Comparison of ENCODE assay signal across 22 cellular contexts in genomic region chr2:134129900-134130537, GRCh38.
"Had no signal": no experiment of that assay in that cellular context is flagged by ENCODE, and none has a peak within 500 bp of the region (broad histone marks: within the 10 kb centered on the region; RNA-seq: fewer than 3 reads in every experiment).

No MANE protein-coding gene starts in this region.

- H3K36me3 ChIP-seq: neutrophil, transverse colon, vagina had no signal

- H3K27ac ChIP-seq: neutrophil, parathyroid adenoma, transverse colon, vagina had no signal

- H3K4me3 Mint-ChIP-seq: neural crest cell had no signal

- H3K27ac Mint-ChIP-seq: progenitor cell of endocrine pancreas had no signal

- H3K4me1 ChIP-seq: parathyroid adenoma had no signal

- H3K27me3 Mint-ChIP-seq: effector memory CD8-positive, alpha-beta T cell; memory B cell; progenitor cell of endocrine pancreas had no signal

- H3K9ac ChIP-seq: parathyroid adenoma had no signal

- H3K9me3 ChIP-seq: neutrophil, transverse colon, vagina had no signal

- DNase-seq: cortex of kidney; effector memory CD8-positive, alpha-beta T cell; erythroblast; hypothalamus; immature natural killer cell; islet precursor cell; natural killer cell; stimulated activated CD4-positive, alpha-beta T cell treated with anti-CD3 and anti-CD28 coated beads, Interleukin-12 subunit alpha, Interleukin-12 subunit beta, amount 100 ng/mL, for 4 hours; stimulated activated CD4-positive, alpha-beta T cell treated with anti-CD3 and anti-CD28 coated beads, Interleukin-1b, Interleukin-23, amount 100 ng/mL, for 48 hours; stimulated activated CD4-positive, alpha-beta T cell treated with anti-CD3 and anti-CD28 coated beads, Interleukin-4, amount 100 ng/mL, for 1 hour; stimulated activated CD8-positive, alpha-beta memory T cell treated with anti-CD3 and anti-CD28 coated beads, Interleukin-4, amount 100 ng/mL, for 48 hours; stimulated activated naive CD4-positive, alpha-beta T cell treated with Interleukin-2 at 50 U/mL for 16 hours; transverse colon had no signal

- H3K27me3 ChIP-seq: neutrophil, transverse colon, vagina had no signal

- H2AFZ ChIP-seq: parathyroid adenoma had no signal

- H3K4me3 ChIP-seq: lung, smooth muscle cell, transverse colon, vagina had no signal

- H3K9me3 Mint-ChIP-seq: effector memory CD8-positive, alpha-beta T cell; immature natural killer cell; memory B cell; natural killer cell; neural crest cell had no signal

- H3K4me2 ChIP-seq: smooth muscle cell had no signal

- ATAC-seq: effector memory CD8-positive, alpha-beta T cell; natural killer cell; sciatic nerve had no signal

- H3K36me3 Mint-ChIP-seq: natural killer cell had no signal
